17 cellular contexts compared by ENCODE assay signal in the genomic region with DNA sequence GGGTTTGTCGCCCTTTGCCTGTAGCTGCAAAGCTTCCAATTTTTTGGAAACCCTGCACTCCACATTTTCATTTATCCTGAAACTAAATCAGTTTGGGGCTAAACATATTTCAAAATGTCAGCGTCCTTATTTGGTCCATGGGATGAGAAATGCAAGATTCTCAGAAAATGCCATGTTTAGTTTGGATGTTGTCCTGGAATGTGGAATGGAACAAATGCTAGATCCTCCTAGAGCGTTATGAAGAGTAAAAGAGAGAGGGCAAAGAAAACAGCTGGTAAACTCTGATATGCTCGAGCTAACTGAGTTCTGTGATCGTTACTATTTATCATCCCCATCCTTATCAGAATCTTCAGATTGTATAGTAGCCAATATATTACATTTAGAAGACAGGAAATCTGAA.
DNase-seq lines count a peak whose midpoint lies in the region; ATAC-seq and TF ChIP-seq lines count a peak whose summit lies in the region.
"Had no signal": no experiment of that assay in that cellular context is flagged by ENCODE, and none has a peak within 500 bp of the region (broad histone marks: within the 10 kb centered on the region; RNA-seq: fewer than 3 reads in every experiment).

No MANE protein-coding gene starts in this region.

- H3K14ac ChIP-seq in neuronal stem cell (ENCODE audit: low read length), result no peak overlapping the region

- no peak overlapping the region for H2BK12ac ChIP-seq in neuronal stem cell (ENCODE audit: low read length)

- H2BK5ac ChIP-seq in neuronal stem cell (ENCODE audit: low read length), result no peak overlapping the region

- 47% methylated on average over 5 of the region's 5 CpGs for WGBS in right cardiac atrium
- WGBS in esophagus muscularis mucosa, result 85% methylated on average over 5 of the region's 5 CpGs
- no CpG with 5 or more reads among the region's 5 CpGs for WGBS in neuronal stem cell (ENCODE audit: extremely low coverage in 2 of 2, insufficient read length in 2 of 2, insufficient replicate concordance in 1 of 2), 2 donors
- WGBS in aorta, 2 donors, result 6 to 16% methylated on average over 5 of the region's 5 CpGs
- WGBS in smooth muscle cell (ENCODE audit: low lambda C conversion rate), result 94% methylated on average over 5 of the region's 5 CpGs

- H2AFZ ChIP-seq in neuronal stem cell (ENCODE audit: low read length), result no peak overlapping the region
- H2AFZ ChIP-seq in smooth muscle cell (ENCODE audit: low read depth), result no peak overlapping the region

- H3K18ac ChIP-seq in neuronal stem cell (ENCODE audit: low read length), result no peak overlapping the region

- no peak overlapping the region for H2AK5ac ChIP-seq in neuronal stem cell (ENCODE audit: low read depth, low read length)

- H3K4me2 ChIP-seq in neuronal stem cell (ENCODE audit: insufficient read depth, low read length, poor library complexity, severe bottlenecking) (no peak overlapping the region), smooth muscle cell (no peak overlapping the region)

- no peak for TF ChIP-seq POLR2A in esophagus muscularis mucosa (IDR thresholded peaks at IDR 0.05; ENCODE audit: low read depth)

- H3K4ac ChIP-seq in neuronal stem cell (ENCODE audit: low read length), result peak overlapping the region; percentile 24

- TF ChIP-seq CTCF in esophagus muscularis mucosa (IDR thresholded peaks at IDR 0.05) (no peak), smooth muscle cell (IDR thresholded peaks at IDR 0.05; ENCODE audit: borderline replicate concordance, insufficient read depth, poor library complexity, severe bottlenecking) (no peak)

- H3K9ac ChIP-seq in neuronal stem cell (ENCODE audit: low read depth, low read length, poor library complexity) (no peak overlapping the region), smooth muscle cell (ENCODE audit: low read depth) (no peak overlapping the region)

- H2BK15ac ChIP-seq in neuronal stem cell (ENCODE audit: low read length), result no peak overlapping the region

- no peaks in the 10 kb centered on the region for H3F3A ChIP-seq in smooth muscle cell (ENCODE audit: low read depth)

- no peak overlapping the region for H4K8ac ChIP-seq in neuronal stem cell (ENCODE audit: low read depth, low read length)

- ATAC-seq in right cardiac atrium (peak in 1 of 2 donors; percentile 52), aorta (ENCODE audit: low FRiP score) (peak; percentile 62), HG03469 (IDR thresholded peaks at IDR 0.05; ENCODE audit: unreplicated experiment) (no peak)

- TF ChIP-seq EP300 in esophagus muscularis mucosa (IDR thresholded peaks at IDR 0.05), result no peak

- H3K4me1 ChIP-seq in right cardiac atrium (ENCODE audit: control insufficient read depth, insufficient read depth, low read length), result no peaks in the 10 kb centered on the region
- peaks cover 0 to 6% (median 4%) of the 10 kb centered on the region in 4 donors for H3K4me1 ChIP-seq in esophagus muscularis mucosa
- no peaks in the 10 kb centered on the region for H3K4me1 ChIP-seq in neuronal stem cell (ENCODE audit: control insufficient read depth in 2 of 2, insufficient read depth in 1 of 2, low read depth in 1 of 2, low read length in 2 of 2)
- H3K4me1 ChIP-seq in aorta (ENCODE audit: control insufficient read depth in 1 of 2, insufficient read depth in 2 of 2, low read length in 2 of 2), result peaks cover 0 to 2% of the 10 kb centered on the region in 2 donors
- no peaks in the 10 kb centered on the region for H3K4me1 ChIP-seq in smooth muscle cell (ENCODE audit: low read depth)
- H3K4me1 ChIP-seq: HAP-1 had no signal

- no peak overlapping the region for H4K91ac ChIP-seq in neuronal stem cell (ENCODE audit: low read depth, low read length, poor library complexity)

- no peaks in the 10 kb centered on the region for H4K20me1 ChIP-seq in smooth muscle cell (ENCODE audit: low read depth)

- DNase-seq in right cardiac atrium (no peak), cardiac septum (ENCODE audit: low spot score) (no peak), esophagus muscularis mucosa (ENCODE audit: extremely low spot score) (no peak), neuronal stem cell (ENCODE audit: low spot score) (no peak), aorta (no peak), germinal center (ENCODE audit: low spot score) (no peak), smooth muscle cell (lab: John Stamatoyannopoulos, UW; ENCODE audit: unreplicated experiment) (no peak)
- DNase-seq: Calu3; CD4-positive, alpha-beta memory T cell; DMS79; NCI-H187 treated with DMSO at 0.1 percent for 48 hours; NCI-H446; NCI-H69; RPMI8226 had no signal

- no peaks in the 10 kb centered on the region for H3K79me2 ChIP-seq in smooth muscle cell (ENCODE audit: low read depth)

- H3K4me3 ChIP-seq in right cardiac atrium (ENCODE audit: low read length), result no peak overlapping the region
- H3K4me3 ChIP-seq in esophagus muscularis mucosa, result no peak overlapping the region
- no peak overlapping the region for H3K4me3 ChIP-seq in neuronal stem cell (ENCODE audit: low read length in 2 of 2)
- H3K4me3 ChIP-seq in aorta (ENCODE audit: low read length in 2 of 2), result no peak overlapping the region
- no peak overlapping the region for H3K4me3 ChIP-seq in smooth muscle cell
- H3K4me3 ChIP-seq: HAP-1 had no signal

- no peak overlapping the region for H2BK120ac ChIP-seq in neuronal stem cell (ENCODE audit: low read depth, low read length)

- H3K27me3 ChIP-seq in right cardiac atrium (ENCODE audit: control insufficient read depth, insufficient read depth), result no peaks in the 10 kb centered on the region
- no peaks in the 10 kb centered on the region for H3K27me3 ChIP-seq in esophagus muscularis mucosa
- no peaks in the 10 kb centered on the region for H3K27me3 ChIP-seq in neuronal stem cell (ENCODE audit: control insufficient read depth in 3 of 3, insufficient read depth in 3 of 3, low read depth in 1 of 3, low read length in 3 of 3)
- no peaks in the 10 kb centered on the region for H3K27me3 ChIP-seq in aorta (ENCODE audit: control insufficient read depth in 1 of 2, insufficient read depth in 2 of 2, low read length in 1 of 2)
- no peaks in the 10 kb centered on the region for H3K27me3 ChIP-seq in smooth muscle cell (ENCODE audit: low read depth)

- no peak overlapping the region for H3K23ac ChIP-seq in neuronal stem cell (ENCODE audit: low read depth, low read length, poor library complexity)

- no peaks in the 10 kb centered on the region for H3K9me3 ChIP-seq in right cardiac atrium (ENCODE audit: control insufficient read depth, low read length)
- H3K9me3 ChIP-seq in esophagus muscularis mucosa, result no peaks in the 10 kb centered on the region
- peaks cover 0 to 2% of the 10 kb centered on the region in 2 donors for H3K9me3 ChIP-seq in neuronal stem cell (replicated peaks in 1 of 2; ENCODE audit: control insufficient read depth in 2 of 2, insufficient read depth in 1 of 2, low read depth in 1 of 2, low read length in 2 of 2)
- no peaks in the 10 kb centered on the region for H3K9me3 ChIP-seq in aorta (ENCODE audit: control insufficient read depth, low read length)
- H3K9me3 ChIP-seq in smooth muscle cell (replicated peaks; ENCODE audit: low read depth), result no peaks in the 10 kb centered on the region
- H3K9me3 ChIP-seq: HAP-1 had no signal

- H3K27ac ChIP-seq in right cardiac atrium (ENCODE audit: low read length) (peak overlapping the region; percentile 46), esophagus muscularis mucosa (replicated peaks in 1 of 4) (peak overlapping the region in 3 of 4 donors; percentile 4 to 28 (median 13)), neuronal stem cell (replicated peaks; ENCODE audit: low read length) (no peak overlapping the region), aorta (ENCODE audit: low read depth in 1 of 2, low read length in 2 of 2) (no peak overlapping the region), smooth muscle cell (ENCODE audit: low read depth) (no peak overlapping the region)
- H3K27ac ChIP-seq: 22Rv1 had no signal

- no peaks in the 10 kb centered on the region for H3K79me1 ChIP-seq in neuronal stem cell (ENCODE audit: low read depth, low read length)

- intact Hi-C loops in right cardiac atrium (cut with DNase I) (no loop called here), cardiac septum (cut with DNase I) (no loop called here), esophagus muscularis mucosa (cut with DNase I) (no loop called here), aorta (cut with DNase I) (no loop called here)

- H3K36me3 ChIP-seq in esophagus muscularis mucosa, result no peaks in the 10 kb centered on the region
- H3K36me3 ChIP-seq in neuronal stem cell (replicated peaks in 1 of 2; ENCODE audit: control insufficient read depth in 2 of 2, insufficient read depth in 2 of 2, low read length in 2 of 2), result no peaks in the 10 kb centered on the region
- no peaks in the 10 kb centered on the region for H3K36me3 ChIP-seq in aorta (ENCODE audit: control insufficient read depth in 1 of 2, insufficient read depth in 2 of 2, low read length in 1 of 2)
- H3K36me3 ChIP-seq in smooth muscle cell (ENCODE audit: low read depth), result no peaks in the 10 kb centered on the region
- H3K36me3 ChIP-seq: HAP-1 had no signal

Comparison
In these comparisons a context has a peak if more than half of its experiments do, and no peak if none do; other contexts are left out.
1. H3K27ac ChIP-seq: peak in right cardiac atrium (single experiment) and esophagus muscularis mucosa (3 of 4); none in neuronal stem cell (single experiment), aorta (0 of 2) and smooth muscle cell (single experiment).